1 cellular context compared by ENCODE assay signal in genomic region chr17:60139438-60140285, GRCh38.
TF ChIP-seq lines count a peak whose summit lies in the region.

No MANE protein-coding gene starts in this region.

TF ChIP-seq in K562, 482 proteins besides CTCF, POLR2A, EP300 and RAD21 (continued from another document and continues in another):
- TF ChIP-seq, protein P1, sequence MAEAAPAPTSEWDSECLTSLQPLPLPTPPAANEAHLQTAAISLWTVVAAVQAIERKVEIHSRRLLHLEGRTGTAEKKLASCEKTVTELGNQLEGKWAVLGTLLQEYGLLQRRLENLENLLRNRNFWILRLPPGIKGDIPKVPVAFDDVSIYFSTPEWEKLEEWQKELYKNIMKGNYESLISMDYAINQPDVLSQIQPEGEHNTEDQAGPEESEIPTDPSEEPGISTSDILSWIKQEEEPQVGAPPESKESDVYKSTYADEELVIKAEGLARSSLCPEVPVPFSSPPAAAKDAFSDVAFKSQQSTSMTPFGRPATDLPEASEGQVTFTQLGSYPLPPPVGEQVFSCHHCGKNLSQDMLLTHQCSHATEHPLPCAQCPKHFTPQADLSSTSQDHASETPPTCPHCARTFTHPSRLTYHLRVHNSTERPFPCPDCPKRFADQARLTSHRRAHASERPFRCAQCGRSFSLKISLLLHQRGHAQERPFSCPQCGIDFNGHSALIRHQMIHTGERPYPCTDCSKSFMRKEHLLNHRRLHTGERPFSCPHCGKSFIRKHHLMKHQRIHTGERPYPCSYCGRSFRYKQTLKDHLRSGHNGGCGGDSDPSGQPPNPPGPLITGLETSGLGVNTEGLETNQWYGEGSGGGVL (CRISPR knock-in tag; IDR thresholded peaks at IDR 0.05) = no peak
- TF ChIP-seq ZNF324 (CRISPR knock-in tag; IDR thresholded peaks at IDR 0.05) (no peak), ZNF785 (CRISPR knock-in tag; IDR thresholded peaks at IDR 0.05) (no peak), RFX1 (IDR thresholded peaks at IDR 0.05) (no peak), FOXA3 (CRISPR knock-in tag; conservative IDR thresholded peaks at IDR 0.05 in 1 of 2, IDR thresholded peaks at IDR 0.05 in 1 of 2) (peak in 1 of 2 experiments; percentile 82; a peak in 1 of 4 replicates), NR2C1 (IDR thresholded peaks at IDR 0.05) (no peak), NR2C1 (tag; IDR thresholded peaks at IDR 0.05) (no peak), RBM34 (IDR thresholded peaks at IDR 0.05; ENCODE audit: borderline replicate concordance, insufficient read depth, low read length) (no peak), ZNF449 (CRISPR knock-in tag; IDR thresholded peaks at IDR 0.05) (no peak), CC2D1A (IDR thresholded peaks at IDR 0.05) (no peak), POLR3G (IDR thresholded peaks at IDR 0.05; ENCODE audit: extremely low read depth, insufficient read length, insufficient replicate concordance) (no peak), ZFP30 (CRISPR knock-in tag; IDR thresholded peaks at IDR 0.05; ENCODE audit: borderline replicate concordance) (no peak), CBX2 (IDR thresholded peaks at IDR 0.05; ENCODE audit: insufficient read depth, low read length, poor library complexity, severe bottlenecking) (no peak), RFX7 (CRISPR knock-in tag; IDR thresholded peaks at IDR 0.05) (no peak), KLF1 (tag; IDR thresholded peaks at IDR 0.05) (peak; percentile 100), RBM39 (optimal IDR thresholded peaks at IDR 0.05; ENCODE audit: low read depth, low read length) (no peak), GABPA (tag; conservative IDR thresholded peaks at IDR 0.05; ENCODE audit: low read depth) (peak; percentile 44), CCAR2 (IDR thresholded peaks at IDR 0.05; ENCODE audit: low read depth, low read length) (no peak), ZBTB26 (CRISPR knock-in tag; IDR thresholded peaks at IDR 0.05) (0 out of 2 replicates have a peak, but pooled peaks have one; percentile 34), NR4A1 (CRISPR knock-in tag; IDR thresholded peaks at IDR 0.05) (peak; percentile 79; the same call in 1 of the 2 replicates), NR4A1 (tag; IDR thresholded peaks at IDR 0.05) (no peak), EZH2 (IDR thresholded peaks at IDR 0.05; ENCODE audit: borderline replicate concordance, low read depth, low read length) (no peak), NR2F6 (CRISPR knock-in tag; IDR thresholded peaks at IDR 0.05) (peak; percentile 76; the same call in 1 of the 2 replicates), POLR2B (IDR thresholded peaks at IDR 0.05; ENCODE audit: low read depth, partially characterized antibody) (no peak), MCM7 (IDR thresholded peaks at IDR 0.05) (no peak), E4F1 (CRISPR knock-in tag; IDR thresholded peaks at IDR 0.05; ENCODE audit: borderline replicate concordance) (no peak), OTX1 (CRISPR knock-in tag; IDR thresholded peaks at IDR 0.05) (0 out of 2 replicates have a peak, but pooled peaks have one; percentile 23), PHB2 (IDR thresholded peaks at IDR 0.05; ENCODE audit: low read depth) (no peak), COPS2 (conservative IDR thresholded peaks at IDR 0.05) (no peak), BDP1 (IDR thresholded peaks at IDR 0.05; ENCODE audit: insufficient read depth, insufficient read length) (no peak), STAG1 (CRISPR knock-in tag; IDR thresholded peaks at IDR 0.05; ENCODE audit: borderline replicate concordance) (peak; percentile 59; the same call in 1 of the 2 replicates), HDAC1 (IDR thresholded peaks at IDR 0.05) (peak; percentile 70 to 98; a peak in 3 of 4 replicates), HDAC6 (IDR thresholded peaks at IDR 0.05; ENCODE audit: low read depth, low read length) (no peak), FOXP1 (CRISPR knock-in tag; IDR thresholded peaks at IDR 0.05) (peak; percentile 97), ZSCAN29 (IDR thresholded peaks at IDR 0.05) (no peak), CREB3 (tag; conservative IDR thresholded peaks at IDR 0.05; ENCODE audit: low read depth) (0 out of 2 replicates have a peak, but pooled peaks have one; percentile 27), ZNF311 (CRISPR knock-in tag; IDR thresholded peaks at IDR 0.05) (peak; percentile 61; the same call in 1 of the 2 replicates), RBFOX2 (IDR thresholded peaks at IDR 0.05; ENCODE audit: low read depth, low read length) (no peak), SNIP1 (IDR thresholded peaks at IDR 0.05; ENCODE audit: low read depth) (no peak), HDGF (IDR thresholded peaks at IDR 0.05) (no peak), RNF2 (IDR thresholded peaks at IDR 0.05) (no peak), ZNF780A (CRISPR knock-in tag; IDR thresholded peaks at IDR 0.05) (no peak), BRD4 (IDR thresholded peaks at IDR 0.05) (no peak), IRF1 (CRISPR knock-in tag; IDR thresholded peaks at IDR 0.05; ENCODE audit: borderline replicate concordance) (peak; percentile 82; the same call in 1 of the 2 replicates)
- TF ChIP-seq, protein P2, sequence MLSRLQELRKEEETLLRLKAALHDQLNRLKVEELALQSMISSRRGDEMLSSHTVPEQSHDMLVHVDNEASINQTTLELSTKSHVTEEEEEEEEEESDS (CRISPR knock-in tag; IDR thresholded peaks at IDR 0.05) = no peak
- TF ChIP-seq, protein P3, sequence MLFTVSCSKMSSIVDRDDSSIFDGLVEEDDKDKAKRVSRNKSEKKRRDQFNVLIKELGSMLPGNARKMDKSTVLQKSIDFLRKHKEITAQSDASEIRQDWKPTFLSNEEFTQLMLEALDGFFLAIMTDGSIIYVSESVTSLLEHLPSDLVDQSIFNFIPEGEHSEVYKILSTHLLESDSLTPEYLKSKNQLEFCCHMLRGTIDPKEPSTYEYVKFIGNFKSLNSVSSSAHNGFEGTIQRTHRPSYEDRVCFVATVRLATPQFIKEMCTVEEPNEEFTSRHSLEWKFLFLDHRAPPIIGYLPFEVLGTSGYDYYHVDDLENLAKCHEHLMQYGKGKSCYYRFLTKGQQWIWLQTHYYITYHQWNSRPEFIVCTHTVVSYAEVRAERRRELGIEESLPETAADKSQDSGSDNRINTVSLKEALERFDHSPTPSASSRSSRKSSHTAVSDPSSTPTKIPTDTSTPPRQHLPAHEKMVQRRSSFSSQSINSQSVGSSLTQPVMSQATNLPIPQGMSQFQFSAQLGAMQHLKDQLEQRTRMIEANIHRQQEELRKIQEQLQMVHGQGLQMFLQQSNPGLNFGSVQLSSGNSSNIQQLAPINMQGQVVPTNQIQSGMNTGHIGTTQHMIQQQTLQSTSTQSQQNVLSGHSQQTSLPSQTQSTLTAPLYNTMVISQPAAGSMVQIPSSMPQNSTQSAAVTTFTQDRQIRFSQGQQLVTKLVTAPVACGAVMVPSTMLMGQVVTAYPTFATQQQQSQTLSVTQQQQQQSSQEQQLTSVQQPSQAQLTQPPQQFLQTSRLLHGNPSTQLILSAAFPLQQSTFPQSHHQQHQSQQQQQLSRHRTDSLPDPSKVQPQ (CRISPR knock-in tag; IDR thresholded peaks at IDR 0.05; ENCODE audit: borderline replicate concordance) = no peak
- TF ChIP-seq, protein P4, sequence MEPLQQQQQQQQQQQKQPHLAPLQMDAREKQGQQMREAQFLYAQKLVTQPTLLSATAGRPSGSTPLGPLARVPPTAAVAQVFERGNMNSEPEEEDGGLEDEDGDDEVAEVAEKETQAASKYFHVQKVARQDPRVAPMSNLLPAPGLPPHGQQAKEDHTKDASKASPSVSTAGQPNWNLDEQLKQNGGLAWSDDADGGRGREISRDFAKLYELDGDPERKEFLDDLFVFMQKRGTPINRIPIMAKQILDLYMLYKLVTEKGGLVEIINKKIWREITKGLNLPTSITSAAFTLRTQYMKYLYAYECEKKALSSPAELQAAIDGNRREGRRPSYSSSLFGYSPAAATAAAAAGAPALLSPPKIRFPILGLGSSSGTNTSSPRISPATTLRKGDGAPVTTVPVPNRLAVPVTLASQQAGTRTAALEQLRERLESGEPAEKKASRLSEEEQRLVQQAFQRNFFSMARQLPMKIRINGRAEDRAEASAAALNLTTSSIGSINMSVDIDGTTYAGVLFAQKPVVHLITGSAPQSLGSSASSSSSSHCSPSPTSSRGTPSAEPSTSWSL (CRISPR knock-in tag; IDR thresholded peaks at IDR 0.05; ENCODE audit: borderline replicate concordance) = 0 out of 2 replicates have a peak, but pooled peaks have one; percentile 72
- TF ChIP-seq, protein P5, sequence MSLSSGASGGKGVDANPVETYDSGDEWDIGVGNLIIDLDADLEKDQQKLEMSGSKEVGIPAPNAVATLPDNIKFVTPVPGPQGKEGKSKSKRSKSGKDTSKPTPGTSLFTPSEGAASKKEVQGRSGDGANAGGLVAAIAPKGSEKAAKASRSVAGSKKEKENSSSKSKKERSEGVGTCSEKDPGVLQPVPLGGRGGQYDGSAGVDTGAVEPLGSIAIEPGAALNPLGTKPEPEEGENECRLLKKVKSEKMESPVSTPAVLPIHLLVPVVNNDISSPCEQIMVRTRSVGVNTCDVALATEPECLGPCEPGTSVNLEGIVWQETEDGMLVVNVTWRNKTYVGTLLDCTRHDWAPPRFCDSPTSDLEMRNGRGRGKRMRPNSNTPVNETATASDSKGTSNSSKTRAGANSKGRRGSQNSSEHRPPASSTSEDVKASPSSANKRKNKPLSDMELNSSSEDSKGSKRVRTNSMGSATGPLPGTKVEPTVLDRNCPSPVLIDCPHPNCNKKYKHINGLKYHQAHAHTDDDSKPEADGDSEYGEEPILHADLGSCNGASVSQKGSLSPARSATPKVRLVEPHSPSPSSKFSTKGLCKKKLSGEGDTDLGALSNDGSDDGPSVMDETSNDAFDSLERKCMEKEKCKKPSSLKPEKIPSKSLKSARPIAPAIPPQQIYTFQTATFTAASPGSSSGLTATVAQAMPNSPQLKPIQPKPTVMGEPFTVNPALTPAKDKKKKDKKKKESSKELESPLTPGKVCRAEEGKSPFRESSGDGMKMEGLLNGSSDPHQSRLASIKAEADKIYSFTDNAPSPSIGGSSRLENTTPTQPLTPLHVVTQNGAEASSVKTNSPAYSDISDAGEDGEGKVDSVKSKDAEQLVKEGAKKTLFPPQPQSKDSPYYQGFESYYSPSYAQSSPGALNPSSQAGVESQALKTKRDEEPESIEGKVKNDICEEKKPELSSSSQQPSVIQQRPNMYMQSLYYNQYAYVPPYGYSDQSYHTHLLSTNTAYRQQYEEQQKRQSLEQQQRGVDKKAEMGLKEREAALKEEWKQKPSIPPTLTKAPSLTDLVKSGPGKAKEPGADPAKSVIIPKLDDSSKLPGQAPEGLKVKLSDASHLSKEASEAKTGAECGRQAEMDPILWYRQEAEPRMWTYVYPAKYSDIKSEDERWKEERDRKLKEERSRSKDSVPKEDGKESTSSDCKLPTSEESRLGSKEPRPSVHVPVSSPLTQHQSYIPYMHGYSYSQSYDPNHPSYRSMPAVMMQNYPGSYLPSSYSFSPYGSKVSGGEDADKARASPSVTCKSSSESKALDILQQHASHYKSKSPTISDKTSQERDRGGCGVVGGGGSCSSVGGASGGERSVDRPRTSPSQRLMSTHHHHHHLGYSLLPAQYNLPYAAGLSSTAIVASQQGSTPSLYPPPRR (CRISPR knock-in tag; IDR thresholded peaks at IDR 0.05; ENCODE audit: borderline replicate concordance) = no peak
